2 cellular contexts compared by ENCODE assay signal in the genomic region with DNA sequence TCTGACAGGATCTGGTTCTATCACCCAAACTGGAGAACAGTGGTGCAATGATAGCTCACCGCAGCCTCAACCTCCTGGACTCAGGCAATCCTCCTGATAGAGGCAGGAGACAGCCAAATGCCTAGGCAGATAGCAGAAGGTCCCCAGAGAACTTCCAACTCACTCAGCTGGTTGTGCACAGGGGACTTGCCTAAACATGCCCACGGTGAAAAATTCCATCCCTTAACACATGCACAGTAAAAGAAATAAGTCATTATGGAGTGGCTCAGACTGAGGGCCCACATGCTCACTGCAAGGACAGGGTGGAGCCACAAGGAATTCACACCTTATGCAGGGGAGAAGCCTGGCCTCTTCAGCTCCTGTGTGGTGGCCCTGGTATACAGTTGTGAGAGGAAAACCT.
TF ChIP-seq lines count a peak whose summit lies in the region.

No MANE protein-coding gene starts in this region.

TF ChIP-seq in H1, 55 proteins besides CTCF, POLR2A, EP300 and RAD21:
- TF ChIP-seq BCL11A (IDR thresholded peaks at IDR 0.05; ENCODE audit: low read depth in 2 of 2, low read length in 2 of 2) (no peak), JUN (IDR thresholded peaks at IDR 0.05; ENCODE audit: low read depth, low read length) (no peak), PHF8 (conservative IDR thresholded peaks at IDR 0.05; ENCODE audit: low read depth, low read length) (no peak), CHD2 (IDR thresholded peaks at IDR 0.05; ENCODE audit: low read length) (no peak), TAF1 (IDR thresholded peaks at IDR 0.05; ENCODE audit: low read depth, low read length) (no peak), CREB1 (IDR thresholded peaks at IDR 0.05) (no peak), FOSL1 (IDR thresholded peaks at IDR 0.05; ENCODE audit: insufficient read depth, low read depth, low read length) (no peak), NANOG (IDR thresholded peaks at IDR 0.05; ENCODE audit: insufficient read depth, low read depth, low read length, poor library complexity, severe bottlenecking) (no peak), GTF2F1 (IDR thresholded peaks at IDR 0.05; ENCODE audit: borderline replicate concordance, low read depth, low read length) (no peak), SIRT6 (IDR thresholded peaks at IDR 0.05; ENCODE audit: low read length) (no peak), BACH1 (IDR thresholded peaks at IDR 0.05; ENCODE audit: low read length) (no peak), TBP (IDR thresholded peaks at IDR 0.05; ENCODE audit: low read depth, low read length) (no peak), ZNF274 (IDR thresholded peaks at IDR 0.05; ENCODE audit: borderline replicate concordance, extremely low read depth, low read length) (no peak), CTBP2 (IDR thresholded peaks at IDR 0.05; ENCODE audit: borderline replicate concordance, insufficient read depth, insufficient read length, low read length) (no peak)
- TF ChIP-seq, protein P1, sequence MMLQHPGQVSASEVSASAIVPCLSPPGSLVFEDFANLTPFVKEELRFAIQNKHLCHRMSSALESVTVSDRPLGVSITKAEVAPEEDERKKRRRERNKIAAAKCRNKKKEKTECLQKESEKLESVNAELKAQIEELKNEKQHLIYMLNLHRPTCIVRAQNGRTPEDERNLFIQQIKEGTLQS (IDR thresholded peaks at IDR 0.05; ENCODE audit: insufficient read depth, low read depth, low read length): no peak
- TF ChIP-seq, protein P2, sequence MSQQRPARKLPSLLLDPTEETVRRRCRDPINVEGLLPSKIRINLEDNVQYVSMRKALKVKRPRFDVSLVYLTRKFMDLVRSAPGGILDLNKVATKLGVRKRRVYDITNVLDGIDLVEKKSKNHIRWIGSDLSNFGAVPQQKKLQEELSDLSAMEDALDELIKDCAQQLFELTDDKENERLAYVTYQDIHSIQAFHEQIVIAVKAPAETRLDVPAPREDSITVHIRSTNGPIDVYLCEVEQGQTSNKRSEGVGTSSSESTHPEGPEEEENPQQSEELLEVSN (IDR thresholded peaks at IDR 0.05): no peak

TF ChIP-seq in GM12891, 5 proteins besides CTCF, POLR2A, EP300 and RAD21 (continued from another document):
- TF ChIP-seq SPI1 (IDR thresholded peaks at IDR 0.05; ENCODE audit: low read depth, low read length) (no peak), PAX5 (IDR thresholded peaks at IDR 0.05; ENCODE audit: insufficient read depth, low read length, severe bottlenecking) (no peak), POU2F2 (IDR thresholded peaks at IDR 0.05; ENCODE audit: low read depth, low read length) (no peak), TAF1 (IDR thresholded peaks at IDR 0.05; ENCODE audit: low read depth, low read length) (no peak)
